ENCODE assay signal across 9 cellular contexts in the genomic region with DNA sequence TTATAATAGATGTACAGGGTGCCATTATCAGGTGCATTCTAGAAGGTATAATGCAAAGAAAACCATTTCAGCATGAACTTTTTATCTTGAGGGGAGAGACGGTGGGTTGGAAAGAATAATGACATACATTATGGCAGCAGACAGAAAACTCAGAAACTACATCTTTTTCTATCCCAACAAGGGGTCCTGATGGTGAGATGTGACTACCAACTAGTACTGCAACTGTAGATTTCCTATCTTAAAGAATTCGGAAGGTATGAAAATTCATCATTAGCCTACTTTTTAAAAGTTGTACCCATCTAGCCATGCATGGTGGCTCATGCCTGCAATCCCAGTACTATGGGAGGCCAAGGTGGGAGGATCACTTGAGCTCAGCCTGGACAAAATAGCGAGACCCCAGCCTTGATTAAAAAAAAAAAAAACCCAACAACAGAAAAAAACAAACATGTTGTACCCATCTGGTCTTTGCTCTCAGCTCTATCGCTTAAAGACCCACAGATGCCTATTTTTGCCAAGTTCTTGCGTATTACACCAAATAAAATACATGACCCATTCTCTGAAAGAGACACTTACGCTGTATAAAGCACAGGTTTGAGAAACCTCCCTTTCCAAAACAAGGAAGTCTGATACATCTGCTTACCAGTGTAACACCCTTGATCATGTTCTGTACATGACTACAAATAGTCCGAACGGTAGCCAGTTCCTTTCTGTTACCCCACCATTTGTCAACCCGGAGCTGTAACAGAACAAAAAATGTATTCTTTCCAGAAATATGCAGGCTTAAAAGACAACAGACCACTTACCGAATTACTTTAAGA. TPM values are rescaled to one million over a fixed set of nuclear protein-coding genes. Genes with fewer than 3 reads are reported as not detected.
A peak's percentile ranks its signal among the peaks of the same experiment; 100 is the strongest.
DNase-seq lines count a peak whose midpoint lies in the region; ATAC-seq and TF ChIP-seq lines count a peak whose summit lies in the region.
"Had no signal": no experiment of that assay in that cellular context is flagged by ENCODE, and none has a peak within 500 bp of the region (broad histone marks: within the 10 kb centered on the region; RNA-seq: fewer than 3 reads in every experiment).

No MANE protein-coding gene starts in this region.

- H3K9me2 ChIP-seq in neural cell (ENCODE audit: insufficient read depth, low read length): no peaks in the 10 kb centered on the region

- TF ChIP-seq RAD21 in neural cell (conservative IDR thresholded peaks at IDR 0.05): no peak

- peaks cover 5% of the 10 kb centered on the region for H3F3A ChIP-seq in neural cell (ENCODE audit: insufficient read depth, low read length, poor library complexity, severe bottlenecking)

- H4K20me1 ChIP-seq in neural cell (ENCODE audit: insufficient read depth): peaks cover 3% of the 10 kb centered on the region

- H3K4me3 ChIP-seq in MG63 (peak overlapping the region; percentile 65), dorsolateral prefrontal cortex (peak overlapping the region; percentile 63 to 99 (median 91)), neural cell (ENCODE audit: low read length) (peak overlapping the region; percentile 94), thyroid gland (replicated peaks in 1 of 3) (peak overlapping the region in 1 of 3 donors; percentile 75)

- H3K9ac ChIP-seq in neural cell (ENCODE audit: low read length): peak overlapping the region; percentile 97

- DNase-seq in CD14-positive monocyte (ENCODE audit: low spot score) (no peak), MG63 (no peak), dorsolateral prefrontal cortex (no peak), GM13977 (ENCODE audit: low spot score) (no peak), thyroid gland (no peak), activated gamma-delta T cell (lab: John Stamatoyannopoulos, UW) (no peak)
- DNase-seq: NCI-H2081 had no signal

- peak overlapping the region; percentile 86 for H3K4me2 ChIP-seq in neural cell (ENCODE audit: low read length)

- H3K4me1 ChIP-seq in thyroid gland: peaks cover 11 to 23% of the 10 kb centered on the region in 2 donors

- peaks cover 0 to 1% (median 0%) of the 10 kb centered on the region in 3 donors for H3K27me3 Mint-ChIP-seq in CD14-positive monocyte (ENCODE audit: low read depth in 3 of 3)

- peak overlapping the region in 9 of 59 donors; percentile 83 to 98 (median 94) for H3K27ac ChIP-seq in dorsolateral prefrontal cortex
- H3K27ac ChIP-seq in neural cell (ENCODE audit: low read length): no peak overlapping the region
- H3K27ac ChIP-seq in thyroid gland: peak overlapping the region in 1 of 3 donors; percentile 98

- in situ Hi-C loops in GM13977 (cut with MboI; ENCODE audit: low pct_unique_long_range_greater_than_20kb, low sequenced_read_pairs, unreplicated experiment): loop anchor here (25.0 kb wide), 1 partner anchor 855 kb away; no protein-coding TSS in a partner anchor

- peaks cover 0 to 1% (median 0%) of the 10 kb centered on the region in 7 donors for H3K9me3 Mint-ChIP-seq in CD14-positive monocyte

- peak overlapping the region in 6 of 7 donors; percentile 19 to 100 (median 100) for H3K27ac Mint-ChIP-seq in CD14-positive monocyte

- intact Hi-C loops in CD14-positive monocyte (cut with micrococcal nuclease) (loop anchor here (5.0 to 10.0 kb wide), 4 partner anchors 70 to 520 kb away; a partner anchor contains a TSS), dorsolateral prefrontal cortex (cut with DNase I) (loop anchor here (5.0 to 10.0 kb wide), 4 partner anchors 70 to 858 kb away; a partner anchor contains a TSS), thyroid gland (cut with DNase I) (no loop called here)

- no peaks in the 10 kb centered on the region for H3K9me3 ChIP-seq in MG63
- H3K9me3 ChIP-seq in neural cell (ENCODE audit: low read length): no peaks in the 10 kb centered on the region
- H3K9me3 ChIP-seq in thyroid gland: no peaks in the 10 kb centered on the region

- H3K36me3 Mint-ChIP-seq in CD14-positive monocyte: peaks cover 56 to 64% of the 10 kb centered on the region in 2 donors

- H2AFZ ChIP-seq in neural cell (ENCODE audit: low read depth, low read length): no peak overlapping the region

- TF ChIP-seq CTCF in CD14-positive monocyte (IDR thresholded peaks at IDR 0.05) (no peak), dorsolateral prefrontal cortex (IDR thresholded peaks at IDR 0.05 in 54 of 56, conservative IDR thresholded peaks at IDR 0.05 in 2 of 56; ENCODE audit: low read depth in 1 of 56, partially characterized antibody in 56 of 56) (no peak), neural cell (IDR thresholded peaks at IDR 0.05; ENCODE audit: poor library complexity, severe bottlenecking) (no peak), GM13977 (IDR thresholded peaks at IDR 0.05; ENCODE audit: extremely low read depth, insufficient read depth, missing control alignments) (no peak), thyroid gland (IDR thresholded peaks at IDR 0.05) (no peak)

- TF ChIP-seq POLR2A in thyroid gland (IDR thresholded peaks at IDR 0.05): no peak

- peaks cover 27% of the 10 kb centered on the region for H3K4me1 Mint-ChIP-seq in CD14-positive monocyte

- H3K4me3 Mint-ChIP-seq in CD14-positive monocyte: peak overlapping the region; percentile 94 to 97

- H3K79me2 ChIP-seq in neural cell (replicated peaks; ENCODE audit: insufficient read depth, low read length): peaks cover 22% of the 10 kb centered on the region

- WGBS in thyroid gland, 2 donors: 78 to 81% methylated on average over 10 of the region's 10 CpGs

- H3K36me3 ChIP-seq in MG63 (peaks cover 69% of the 10 kb centered on the region), neural cell (ENCODE audit: insufficient read depth, low read length) (peaks cover 14% of the 10 kb centered on the region), thyroid gland (peaks cover 49% of the 10 kb centered on the region in 2 donors)

- no peak for ATAC-seq in GM19395 (IDR thresholded peaks at IDR 0.05; ENCODE audit: unreplicated experiment)

- H3K27me3 ChIP-seq in MG63 (no peaks in the 10 kb centered on the region), dorsolateral prefrontal cortex (no peaks in the 10 kb centered on the region), neural cell (ENCODE audit: insufficient read depth, low read depth, low read length) (no peaks in the 10 kb centered on the region), thyroid gland (no peaks in the 10 kb centered on the region)

- TF ChIP-seq EP300 in neural cell (conservative IDR thresholded peaks at IDR 0.05; ENCODE audit: poor library complexity, severe bottlenecking): no peak

TF ChIP-seq in neural cell, 6 proteins besides CTCF, POLR2A, EP300 and RAD21:
- no peak for TF ChIP-seq EZH2 (IDR thresholded peaks at IDR 0.05; ENCODE audit: borderline replicate concordance, insufficient read depth, low read length, poor library complexity, severe bottlenecking)
TF ChIP-seq in neural cell: peak in this region for 0.

RNA-seq across cellular contexts. Expression of a gene that starts 1.6 kb away (rescaled TPM):
- 100 to 1,000 TPM; 821 to 828 TPM for polyA plus RNA-seq in CD14-positive monocyte
- total RNA-seq in MG63 (2014; rRNA removed; shearing (Covaris generic); ENCODE audit: low replicate concordance): 1,371 and 1,840 TPM in 2 replicates
- 100 to 1,000 TPM; 295 to 743 (median 520) TPM for total RNA-seq in dorsolateral prefrontal cortex
- 5,091 and 5,676 TPM in 2 replicates for polyA plus RNA-seq in neural cell
- 975 and 1,191 TPM in 2 replicates for polyA minus RNA-seq in neural cell
- total RNA-seq in thyroid gland: 1,000 to 10,000 TPM; 1,178 to 4,608 (median 3,940) TPM

RNA-seq across cellular contexts. Expression of a gene that starts 1.7 kb away (rescaled TPM):
- polyA plus RNA-seq in CD14-positive monocyte: 1 to 10 TPM; 7.2 to 7.8 TPM
- 16.0 and 31.4 TPM in 2 replicates for total RNA-seq in MG63 (2014; rRNA removed; shearing (Covaris generic); ENCODE audit: low replicate concordance)
- 10 to 100 TPM; 16.1 to 30.6 (median 22.3) TPM for total RNA-seq in dorsolateral prefrontal cortex
- polyA plus RNA-seq in neural cell: 20.8 and 24.6 TPM in 2 replicates
- 11.9 and 16.4 TPM in 2 replicates for polyA minus RNA-seq in neural cell
- total RNA-seq in thyroid gland: 10 to 100 TPM; 10.7 to 18.9 (median 15.5) TPM

RNA-seq across cellular contexts. Expression of a gene that starts 50.4 kb away (rescaled TPM):
- polyA plus RNA-seq in CD14-positive monocyte: not detected
- total RNA-seq in MG63 (2014; rRNA removed; shearing (Covaris generic); ENCODE audit: low replicate concordance): not detected in 2 replicates
- under 1 TPM in 17 of 120 experiments, not detected in 103; 0.07 to 0.19 (median 0.09) TPM for total RNA-seq in dorsolateral prefrontal cortex
- polyA plus RNA-seq in neural cell: not detected in 2 replicates
- not detected in 2 replicates for polyA minus RNA-seq in neural cell
- total RNA-seq in thyroid gland: under 1 TPM in 2 of 4 donors, not detected in 2; 0.20 to 0.27 TPM
